22 cellular contexts compared by ENCODE assay signal in the genomic region with DNA sequence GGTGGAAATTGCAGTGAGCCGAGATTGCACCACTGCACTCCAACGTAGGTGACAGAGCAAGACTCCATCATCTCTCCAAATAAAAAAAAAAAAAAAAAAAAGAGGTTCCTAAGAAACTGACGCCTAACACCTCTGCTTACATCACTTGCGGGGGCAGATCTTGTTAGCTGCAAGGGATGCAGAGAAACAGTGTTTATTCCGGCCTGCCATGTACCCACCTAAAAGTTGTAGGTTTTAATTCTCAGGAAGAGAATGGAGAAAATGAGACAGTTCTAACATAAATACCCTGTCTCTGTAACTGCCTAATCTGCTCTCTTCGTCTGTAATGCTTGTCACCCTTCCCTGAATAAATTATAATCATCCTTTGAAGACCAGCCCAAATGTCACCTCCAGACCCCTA. TPM values are rescaled to one million over a fixed set of nuclear protein-coding genes. Genes with fewer than 3 reads are reported as not detected.
"Had no signal": no experiment of that assay in that cellular context is flagged by ENCODE, and none has a peak within 500 bp of the region (broad histone marks: within the 10 kb centered on the region; RNA-seq: fewer than 3 reads in every experiment).

No MANE protein-coding gene starts in this region.

- H3K9me3 ChIP-seq: esophagus muscularis mucosa, lower lobe of right lung, ovary, right lobe of liver, stomach, testis, tibial artery had no signal

- H3K27ac Mint-ChIP-seq: effector memory CD8-positive, alpha-beta T cell; immature natural killer cell; memory B cell; natural killer cell; stimulated activated effector memory CD8-positive, alpha-beta T cell treated with anti-CD3 and anti-CD28 coated beads, Interleukin-12 subunit alpha, Interleukin-12 subunit beta, amount 100 ng/mL, for 72 hours; type B pancreatic cell had no signal

- H3K4me3 ChIP-seq: coronary artery, esophagus muscularis mucosa, lower lobe of right lung, ovary, right lobe of liver, stomach, testis, tibial artery had no signal

- H3K36me3 Mint-ChIP-seq: natural killer cell had no signal

- H3K36me3 ChIP-seq: ovary, right lobe of liver had no signal

- ATAC-seq: effector memory CD8-positive, alpha-beta T cell; left ventricle myocardium superior; lower lobe of right lung; natural killer cell; right lobe of liver; stimulated activated effector memory CD8-positive, alpha-beta T cell treated with anti-CD3 and anti-CD28 coated beads, Interleukin-12 subunit alpha, Interleukin-12 subunit beta, amount 100 ng/mL, for 72 hours had no signal

- H3K27me3 Mint-ChIP-seq: effector memory CD8-positive, alpha-beta T cell; memory B cell; type B pancreatic cell had no signal

- H3K27me3 ChIP-seq: esophagus muscularis mucosa, ovary, right lobe of liver, stomach, testis, tibial artery had no signal

- H3K4me1 Mint-ChIP-seq: immature natural killer cell; memory B cell; natural killer cell; stimulated activated effector memory CD8-positive, alpha-beta T cell treated with anti-CD3 and anti-CD28 coated beads, Interleukin-12 subunit alpha, Interleukin-12 subunit beta, amount 100 ng/mL, for 72 hours had no signal

- H3K4me3 Mint-ChIP-seq: effector memory CD8-positive, alpha-beta T cell; immature natural killer cell; memory B cell; natural killer cell; stimulated activated effector memory CD8-positive, alpha-beta T cell treated with anti-CD3 and anti-CD28 coated beads, Interleukin-12 subunit alpha, Interleukin-12 subunit beta, amount 100 ng/mL, for 72 hours; type B pancreatic cell had no signal

- H3K9me3 Mint-ChIP-seq: effector memory CD8-positive, alpha-beta T cell; memory B cell; natural killer cell; stimulated activated effector memory CD8-positive, alpha-beta T cell treated with anti-CD3 and anti-CD28 coated beads, Interleukin-12 subunit alpha, Interleukin-12 subunit beta, amount 100 ng/mL, for 72 hours; type B pancreatic cell had no signal

- H3K27ac ChIP-seq: coronary artery, esophagus muscularis mucosa, lower lobe of right lung, ovary, right lobe of liver, stomach, testis, tibial artery had no signal

- DNase-seq: effector memory CD8-positive, alpha-beta T cell; foreskin melanocyte; hypothalamus; immature natural killer cell; islet precursor cell; left ventricle myocardium superior; lower lobe of right lung; natural killer cell; occipital lobe; stimulated activated CD4-positive, alpha-beta T cell treated with anti-CD3 and anti-CD28 coated beads, Interleukin-2, amount 100 ng/mL, for 24 hours; stimulated activated CD4-positive, alpha-beta T cell treated with anti-CD3 and anti-CD28 coated beads, Interleukin-4, amount 100 ng/mL, for 24 hours; stimulated activated naive CD4-positive, alpha-beta T cell treated with Interleukin-2 at 50 U/mL for 16 hours; stomach; testis had no signal

- H3K4me1 ChIP-seq: esophagus muscularis mucosa, lower lobe of right lung, stomach, testis, tibial artery had no signal

RNA-seq across cellular contexts. Expression of gene PTPRU, which starts 45.6 kb away (rescaled TPM):
- polyA plus RNA-seq: immature natural killer cell had no signal
